ENCODE assay signal across 8 cellular contexts in genomic region chr12:49017764-49018281, GRCh38. TPM values are rescaled to one million over a fixed set of nuclear protein-coding genes. Genes with fewer than 3 reads are reported as not detected.
DNase-seq lines count a peak whose midpoint lies in the region; FAIRE-seq and TF ChIP-seq lines count a peak whose summit lies in the region.

No MANE protein-coding gene starts in this region.

- FAIRE-seq in D721Med (lab: Jason Lieb, UNC) = no peak

- H3K36me3 ChIP-seq in NT2/D1 (ENCODE audit: insufficient read depth, insufficient read length, low read length) = peaks cover 26% of the 10 kb centered on the region
- peaks cover 1% of the 10 kb centered on the region for H3K36me3 ChIP-seq in kidney epithelial cell (ENCODE audit: control insufficient read depth, insufficient read depth, low read length)

- H3K27me3 ChIP-seq in NT2/D1 (ENCODE audit: insufficient read depth, insufficient read length) (no peaks in the 10 kb centered on the region), kidney epithelial cell (ENCODE audit: control insufficient read depth, insufficient read depth, low read length) (no peaks in the 10 kb centered on the region)

- in situ Hi-C loops in astrocyte of the spinal cord (cut with HindIII; ENCODE audit: low sequenced_read_pairs) = no loop called here

- H3K4me3 ChIP-seq in NT2/D1 (ENCODE audit: insufficient read length, low read depth) (peak overlapping the region; percentile 72), astrocyte of the spinal cord (ENCODE audit: low read depth, low read length) (peak overlapping the region; percentile 92), kidney epithelial cell (ENCODE audit: low read depth, low read length) (peak overlapping the region; percentile 83)

- H3K4me1 ChIP-seq in NT2/D1 (ENCODE audit: insufficient read depth, insufficient read length) = no peaks in the 10 kb centered on the region

- TF ChIP-seq CTCF in D721Med (IDR thresholded peaks at IDR 0.05; ENCODE audit: insufficient read depth, missing control alignments) = no peak
- no peak for TF ChIP-seq CTCF in astrocyte of the spinal cord (IDR thresholded peaks at IDR 0.05; ENCODE audit: low read depth, low read length)
- no peak for TF ChIP-seq CTCF in kidney epithelial cell (IDR thresholded peaks at IDR 0.05; ENCODE audit: insufficient read depth, low read length, poor library complexity, severe bottlenecking)

- no peaks in the 10 kb centered on the region for H3K9me3 ChIP-seq in NT2/D1 (ENCODE audit: insufficient read depth, low read length)

- peak overlapping the region; percentile 95 for H3K9ac ChIP-seq in NT2/D1 (ENCODE audit: insufficient read length, low read depth)

- peak; percentile 10 for DNase-seq in D721Med (ENCODE audit: insufficient read length, low spot score)
- DNase-seq in H4 (ENCODE audit: low spot score) = peak; percentile 24
- DNase-seq in NT2/D1 (ENCODE audit: low read depth, low spot score) = no peak
- DNase-seq in astrocyte of the spinal cord (ENCODE audit: low read depth, low spot score) = no peak
- DNase-seq in kidney epithelial cell (ENCODE audit: low read depth) = no peak
- DNase-seq in stimulated activated CD8-positive, alpha-beta memory T cell treated with anti-CD3 and anti-CD28 coated beads, Interleukin-7, amount 100 ng/mL, for 4 hours (ENCODE audit: low read depth in 2 of 2) = peak; percentile 12 to 15
- no peak for DNase-seq in effector CD4-positive, alpha-beta T cell
- DNase-seq in HPDE6-E6E7 (ENCODE audit: extremely low spot score) = no peak

RNA-seq across cellular contexts. Expression of gene PRKAG1, which starts 0.8 kb away (rescaled TPM):
- 94.4 and 105 TPM in 2 replicates for total RNA-seq in H4 (2014; rRNA removed; shearing (Covaris generic))
- total RNA-seq in kidney epithelial cell = 57.0 and 68.5 TPM in 2 replicates

RNA-seq across cellular contexts. Expression of gene DDN, which starts 18.6 kb away (rescaled TPM):
- total RNA-seq in H4 (2014; rRNA removed; shearing (Covaris generic)) = 0.06 and 0.14 TPM in 2 replicates
- total RNA-seq in kidney epithelial cell = 0.13 and 0.34 TPM in 2 replicates

RNA-seq across cellular contexts. Expression of gene WNT1, which starts 39.7 kb away (rescaled TPM):
- not detected in 2 replicates for total RNA-seq in H4 (2014; rRNA removed; shearing (Covaris generic))
- not detected in 2 replicates for total RNA-seq in kidney epithelial cell

RNA-seq across cellular contexts. Expression of gene KMT2D, which starts 42.8 kb away (rescaled TPM):
- 6.9 and 9.4 TPM in 2 replicates for total RNA-seq in H4 (2014; rRNA removed; shearing (Covaris generic))
- 68.9 and 71.8 TPM in 2 replicates for total RNA-seq in kidney epithelial cell

RNA-seq across cellular contexts. Expression of gene WNT10B, which starts 46.3 kb away (rescaled TPM):
- 0.08 TPM in 1 of 2 replicates, not detected in the other for total RNA-seq in H4 (2014; rRNA removed; shearing (Covaris generic))
- total RNA-seq in kidney epithelial cell = not detected in 2 replicates

Comparison
In these comparisons a context has a peak if more than half of its experiments do, and no peak if none do; other contexts are left out.
1. DNase-seq: peak in D721Med (single experiment), H4 (single experiment) and stimulated activated CD8-positive, alpha-beta memory T cell treated with anti-CD3 and anti-CD28 coated beads, Interleukin-7, amount 100 ng/mL, for 4 hours (2 of 2); none in NT2/D1 (single experiment), astrocyte of the spinal cord (single experiment), kidney epithelial cell (single experiment), effector CD4-positive, alpha-beta T cell (single experiment) and HPDE6-E6E7 (single experiment).
2. Peak in every context shown above with its lines, with median percentiles within 50 percentile points of each other: H3K4me3 ChIP-seq.